ENCODE assay signal across 1 cellular context in the genomic region with DNA sequence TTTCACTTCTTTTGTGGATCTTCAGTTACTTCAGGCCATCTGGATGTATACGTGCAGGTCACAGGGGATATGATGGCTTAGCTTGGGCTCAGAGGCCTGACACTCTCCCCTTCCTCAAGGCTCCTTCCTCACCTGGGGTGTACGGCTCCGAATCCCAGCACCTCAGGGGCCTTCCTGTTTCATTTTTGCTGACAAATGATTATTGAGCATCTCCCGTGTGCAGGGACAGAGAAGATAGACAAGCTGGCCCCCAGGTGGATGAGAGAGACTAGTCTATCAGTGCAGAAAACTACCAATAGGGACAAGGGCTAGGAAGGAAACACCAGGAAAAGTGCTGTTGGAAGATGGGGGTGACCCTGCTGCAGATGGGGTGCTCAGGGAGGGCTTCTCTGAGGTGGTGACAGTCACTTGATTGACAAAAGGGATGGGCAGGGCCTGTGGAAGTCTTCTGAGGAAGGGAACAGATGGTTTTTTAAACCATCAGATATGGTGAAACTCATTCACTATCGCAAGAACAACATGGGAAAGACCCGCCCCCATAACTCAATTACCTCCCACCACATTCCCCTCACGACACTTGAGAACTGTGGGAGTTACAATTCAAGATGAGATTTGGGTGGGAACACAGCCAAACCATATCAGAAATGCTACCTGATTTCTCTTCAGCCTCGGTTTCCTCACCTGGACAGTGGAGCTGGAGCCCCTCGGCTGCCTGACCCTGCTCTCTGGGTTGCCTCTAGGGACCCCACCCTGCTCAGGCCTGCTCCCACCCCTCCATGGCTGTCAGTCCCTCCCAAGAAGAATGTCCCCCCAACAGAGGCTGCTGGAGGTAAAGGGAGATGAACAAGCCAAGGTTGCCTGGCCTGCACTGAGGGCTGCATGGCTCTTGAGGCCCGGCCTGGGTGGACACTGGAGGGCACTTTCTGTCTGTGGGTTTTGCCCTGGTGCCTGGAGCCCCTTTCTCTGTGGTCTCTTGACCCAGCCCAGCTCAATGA.
A peak's percentile ranks its signal among the peaks of the same experiment; 100 is the strongest.
TF ChIP-seq lines count a peak whose summit lies in the region.

No MANE protein-coding gene starts in this region.

TF ChIP-seq in K562, 482 proteins besides CTCF, POLR2A, EP300 and RAD21 (continued from another document):
- TF ChIP-seq, protein P1, sequence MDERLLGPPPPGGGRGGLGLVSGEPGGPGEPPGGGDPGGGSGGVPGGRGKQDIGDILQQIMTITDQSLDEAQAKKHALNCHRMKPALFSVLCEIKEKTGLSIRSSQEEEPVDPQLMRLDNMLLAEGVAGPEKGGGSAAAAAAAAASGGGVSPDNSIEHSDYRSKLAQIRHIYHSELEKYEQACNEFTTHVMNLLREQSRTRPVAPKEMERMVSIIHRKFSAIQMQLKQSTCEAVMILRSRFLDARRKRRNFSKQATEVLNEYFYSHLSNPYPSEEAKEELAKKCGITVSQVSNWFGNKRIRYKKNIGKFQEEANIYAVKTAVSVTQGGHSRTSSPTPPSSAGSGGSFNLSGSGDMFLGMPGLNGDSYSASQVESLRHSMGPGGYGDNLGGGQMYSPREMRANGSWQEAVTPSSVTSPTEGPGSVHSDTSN (CRISPR knock-in tag; IDR thresholded peaks at IDR 0.05; ENCODE audit: low read depth), result no peak
- TF ChIP-seq, protein P1 (tag; conservative IDR thresholded peaks at IDR 0.05; ENCODE audit: low read depth), result 0 out of 2 replicates have a peak, but pooled peaks have one; percentile 7
- no peak for TF ChIP-seq FIP1L1 (IDR thresholded peaks at IDR 0.05; ENCODE audit: low read depth, low read length, poor library complexity, severe bottlenecking)
- TF ChIP-seq RB1 (IDR thresholded peaks at IDR 0.05; ENCODE audit: low read depth), result no peak
- no peak for TF ChIP-seq CREM (IDR thresholded peaks at IDR 0.05; ENCODE audit: low read depth)
- TF ChIP-seq, protein P2, sequence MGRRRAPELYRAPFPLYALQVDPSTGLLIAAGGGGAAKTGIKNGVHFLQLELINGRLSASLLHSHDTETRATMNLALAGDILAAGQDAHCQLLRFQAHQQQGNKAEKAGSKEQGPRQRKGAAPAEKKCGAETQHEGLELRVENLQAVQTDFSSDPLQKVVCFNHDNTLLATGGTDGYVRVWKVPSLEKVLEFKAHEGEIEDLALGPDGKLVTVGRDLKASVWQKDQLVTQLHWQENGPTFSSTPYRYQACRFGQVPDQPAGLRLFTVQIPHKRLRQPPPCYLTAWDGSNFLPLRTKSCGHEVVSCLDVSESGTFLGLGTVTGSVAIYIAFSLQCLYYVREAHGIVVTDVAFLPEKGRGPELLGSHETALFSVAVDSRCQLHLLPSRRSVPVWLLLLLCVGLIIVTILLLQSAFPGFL (CRISPR knock-in tag; IDR thresholded peaks at IDR 0.05), result no peak
- TF ChIP-seq MAFF (IDR thresholded peaks at IDR 0.05; ENCODE audit: low read length), result peak; percentile 74
- no peak for TF ChIP-seq THRAP3 (IDR thresholded peaks at IDR 0.05; ENCODE audit: borderline replicate concordance)
- TF ChIP-seq SAP30 (IDR thresholded peaks at IDR 0.05; ENCODE audit: borderline replicate concordance, insufficient read depth, low read depth, low read length, poor library complexity, severe bottlenecking), result no peak
- no peak for TF ChIP-seq TOE1 (IDR thresholded peaks at IDR 0.05; ENCODE audit: borderline replicate concordance)
- TF ChIP-seq TOE1 (CRISPR knock-in tag; IDR thresholded peaks at IDR 0.05; ENCODE audit: borderline replicate concordance, low read depth), result no peak
- peak; percentile 98 for TF ChIP-seq ZNF3 (CRISPR knock-in tag; IDR thresholded peaks at IDR 0.05)
- no peak for TF ChIP-seq POLR3A (IDR thresholded peaks at IDR 0.05; ENCODE audit: borderline replicate concordance, extremely low read depth, insufficient read depth, insufficient read length)
- TF ChIP-seq CBX8 (IDR thresholded peaks at IDR 0.05; ENCODE audit: borderline replicate concordance, extremely low read depth, low read depth, low read length, poor library complexity, severe bottlenecking), result no peak
- TF ChIP-seq ZBTB1 (CRISPR knock-in tag; IDR thresholded peaks at IDR 0.05; ENCODE audit: borderline replicate concordance, low read depth), result no peak
- TF ChIP-seq EZH2 (IDR thresholded peaks at IDR 0.05; ENCODE audit: borderline replicate concordance, low read depth, low read length), result no peak
- no peak for TF ChIP-seq CHD4 (IDR thresholded peaks at IDR 0.05; ENCODE audit: insufficient read depth, insufficient replicate concordance, low read depth, low read length, poor library complexity, severe bottlenecking)
- TF ChIP-seq OTX1 (CRISPR knock-in tag; IDR thresholded peaks at IDR 0.05), result no peak
- peak; percentile 35; the same call in 1 of the 2 replicates for TF ChIP-seq TAL1 (IDR thresholded peaks at IDR 0.05)
- TF ChIP-seq FOXJ2 (tag; IDR thresholded peaks at IDR 0.05), result no peak
- no peak for TF ChIP-seq ELF4 (CRISPR knock-in tag; IDR thresholded peaks at IDR 0.05)
- TF ChIP-seq ZFP36 (IDR thresholded peaks at IDR 0.05; ENCODE audit: low read depth, low read length, partially characterized antibody), result peak; percentile 99
- TF ChIP-seq, protein P3, sequence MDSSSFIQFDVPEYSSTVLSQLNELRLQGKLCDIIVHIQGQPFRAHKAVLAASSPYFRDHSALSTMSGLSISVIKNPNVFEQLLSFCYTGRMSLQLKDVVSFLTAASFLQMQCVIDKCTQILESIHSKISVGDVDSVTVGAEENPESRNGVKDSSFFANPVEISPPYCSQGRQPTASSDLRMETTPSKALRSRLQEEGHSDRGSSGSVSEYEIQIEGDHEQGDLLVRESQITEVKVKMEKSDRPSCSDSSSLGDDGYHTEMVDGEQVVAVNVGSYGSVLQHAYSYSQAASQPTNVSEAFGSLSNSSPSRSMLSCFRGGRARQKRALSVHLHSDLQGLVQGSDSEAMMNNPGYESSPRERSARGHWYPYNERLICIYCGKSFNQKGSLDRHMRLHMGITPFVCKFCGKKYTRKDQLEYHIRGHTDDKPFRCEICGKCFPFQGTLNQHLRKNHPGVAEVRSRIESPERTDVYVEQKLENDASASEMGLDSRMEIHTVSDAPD (CRISPR knock-in tag; IDR thresholded peaks at IDR 0.05), result no peak
- TF ChIP-seq BCOR (IDR thresholded peaks at IDR 0.05), result 0 out of 2 replicates have a peak, but pooled peaks have one; percentile 30
- TF ChIP-seq CBFA2T2 (conservative IDR thresholded peaks at IDR 0.05), result peak; percentile 53
- peak; percentile 70 to 75 for TF ChIP-seq KDM1A (IDR thresholded peaks at IDR 0.05)
- no peak for TF ChIP-seq RHOXF2B (CRISPR knock-in tag; conservative IDR thresholded peaks at IDR 0.05)
- TF ChIP-seq, protein P4, sequence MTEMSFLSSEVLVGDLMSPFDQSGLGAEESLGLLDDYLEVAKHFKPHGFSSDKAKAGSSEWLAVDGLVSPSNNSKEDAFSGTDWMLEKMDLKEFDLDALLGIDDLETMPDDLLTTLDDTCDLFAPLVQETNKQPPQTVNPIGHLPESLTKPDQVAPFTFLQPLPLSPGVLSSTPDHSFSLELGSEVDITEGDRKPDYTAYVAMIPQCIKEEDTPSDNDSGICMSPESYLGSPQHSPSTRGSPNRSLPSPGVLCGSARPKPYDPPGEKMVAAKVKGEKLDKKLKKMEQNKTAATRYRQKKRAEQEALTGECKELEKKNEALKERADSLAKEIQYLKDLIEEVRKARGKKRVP (CRISPR knock-in tag; IDR thresholded peaks at IDR 0.05), result no peak
- TF ChIP-seq RAD51 (IDR thresholded peaks at IDR 0.05; ENCODE audit: borderline replicate concordance, low read depth), result no peak
- TF ChIP-seq EGR1 (conservative IDR thresholded peaks at IDR 0.05), result peak; percentile 66
- no peak for TF ChIP-seq KLF1 (tag; IDR thresholded peaks at IDR 0.05)
- no peak for TF ChIP-seq SOX6 (IDR thresholded peaks at IDR 0.05)
- TF ChIP-seq, protein P5, sequence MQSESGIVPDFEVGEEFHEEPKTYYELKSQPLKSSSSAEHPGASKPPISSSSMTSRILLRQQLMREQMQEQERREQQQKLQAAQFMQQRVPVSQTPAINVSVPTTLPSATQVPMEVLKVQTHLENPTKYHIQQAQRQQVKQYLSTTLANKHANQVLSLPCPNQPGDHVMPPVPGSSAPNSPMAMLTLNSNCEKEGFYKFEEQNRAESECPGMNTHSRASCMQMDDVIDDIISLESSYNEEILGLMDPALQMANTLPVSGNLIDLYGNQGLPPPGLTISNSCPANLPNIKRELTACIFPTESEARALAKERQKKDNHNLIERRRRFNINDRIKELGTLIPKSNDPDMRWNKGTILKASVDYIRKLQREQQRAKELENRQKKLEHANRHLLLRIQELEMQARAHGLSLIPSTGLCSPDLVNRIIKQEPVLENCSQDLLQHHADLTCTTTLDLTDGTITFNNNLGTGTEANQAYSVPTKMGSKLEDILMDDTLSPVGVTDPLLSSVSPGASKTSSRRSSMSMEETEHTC (IDR thresholded peaks at IDR 0.05), result no peak
- no peak for TF ChIP-seq E2F3 (CRISPR knock-in tag; IDR thresholded peaks at IDR 0.05)
- no peak for TF ChIP-seq ZNF766 (CRISPR knock-in tag; conservative IDR thresholded peaks at IDR 0.05)
- TF ChIP-seq HDAC2 (IDR thresholded peaks at IDR 0.05), result 0 out of 2 replicates have a peak, but pooled peaks have one; percentile 33
- TF ChIP-seq RBM25 (IDR thresholded peaks at IDR 0.05; ENCODE audit: low read depth, low read length, severe bottlenecking), result peak; percentile 65
